8 cellular contexts compared by ENCODE assay signal in genomic region chr2:26764906-26765305, GRCh38. TPM values are rescaled to one million over a fixed set of nuclear protein-coding genes. Genes with fewer than 3 reads are reported as not detected.
DNase-seq lines count a peak whose midpoint lies in the region; ATAC-seq lines count a peak whose summit lies in the region.

No MANE protein-coding gene starts in this region.

- H3K36me3 Mint-ChIP-seq in activated T-helper 2 cell treated with anti-CD3 and anti-CD28 coated beads, Interferon-gamma antibody, Interleukin-2, Interleukin-4, amounts not matched to agents 10 μg/mL and 5 μg/mL and 100 μg/mL, durations not matched to agents 14 hours and 24 hours and 36 hours (ENCODE audit: low read depth), result peaks cover 4% of the 10 kb centered on the region
- H3K36me3 Mint-ChIP-seq in stimulated activated memory B cell treated with anti-CD40 and anti-IgM and Interleukin-4, amounts not matched to agents 10 μg/mL and 1 μg/mL and 100 μg/mL, for 72 hours, result no peaks in the 10 kb centered on the region

- peaks cover 23% of the 10 kb centered on the region for H3K4me1 Mint-ChIP-seq in activated T-helper 2 cell treated with anti-CD3 and anti-CD28 coated beads, Interferon-gamma antibody, Interleukin-2, Interleukin-4, amounts not matched to agents 10 μg/mL and 5 μg/mL and 100 μg/mL, durations not matched to agents 14 hours and 24 hours and 36 hours (ENCODE audit: low read depth)
- peaks cover 40% of the 10 kb centered on the region for H3K4me1 Mint-ChIP-seq in stimulated activated memory B cell treated with anti-CD40 and anti-IgM and Interleukin-4, amounts not matched to agents 10 μg/mL and 1 μg/mL and 100 μg/mL, for 72 hours

- no peaks in the 10 kb centered on the region for H3K9me3 Mint-ChIP-seq in activated T-helper 2 cell treated with anti-CD3 and anti-CD28 coated beads, Interferon-gamma antibody, Interleukin-2, Interleukin-4, amounts not matched to agents 10 μg/mL and 5 μg/mL and 100 μg/mL, durations not matched to agents 14 hours and 24 hours and 36 hours
- no peaks in the 10 kb centered on the region for H3K9me3 Mint-ChIP-seq in stimulated activated memory B cell treated with anti-CD40 and anti-IgM and Interleukin-4, amounts not matched to agents 10 μg/mL and 1 μg/mL and 100 μg/mL, for 72 hours

- no peak overlapping the region for H3K27ac ChIP-seq in HUES48 (ENCODE audit: low read depth, low read length)

- H3K27ac Mint-ChIP-seq in activated T-helper 2 cell treated with anti-CD3 and anti-CD28 coated beads, Interferon-gamma antibody, Interleukin-2, Interleukin-4, amounts not matched to agents 10 μg/mL and 5 μg/mL and 100 μg/mL, durations not matched to agents 14 hours and 24 hours and 36 hours, result peak overlapping the region; percentile 56
- peak overlapping the region; percentile 94 for H3K27ac Mint-ChIP-seq in stimulated activated memory B cell treated with anti-CD40 and anti-IgM and Interleukin-4, amounts not matched to agents 10 μg/mL and 1 μg/mL and 100 μg/mL, for 72 hours

- peak overlapping the region; percentile 75; the same call in 1 of the 2 replicates for H3K9ac ChIP-seq in HUES48 (ENCODE audit: low read depth, low read length)

- no peak for DNase-seq in activated T-helper 2 cell treated with anti-CD3 and anti-CD28 coated beads, Interferon-gamma antibody, Interleukin-2, Interleukin-4, amounts not matched to agents 10 μg/mL and 5 μg/mL and 100 μg/mL, durations not matched to agents 14 hours and 24 hours and 36 hours (ENCODE audit: low spot score)
- no peak for DNase-seq in NCI-H1092 (lab: John Stamatoyannopoulos, UW)
- no peak for DNase-seq in central memory CD4-positive, alpha-beta T cell

- H3K36me3 ChIP-seq in HUES48 (ENCODE audit: control insufficient read depth, insufficient read depth, low read length), result no peaks in the 10 kb centered on the region

- peak overlapping the region; percentile 90 for H3K4me3 Mint-ChIP-seq in activated T-helper 2 cell treated with anti-CD3 and anti-CD28 coated beads, Interferon-gamma antibody, Interleukin-2, Interleukin-4, amounts not matched to agents 10 μg/mL and 5 μg/mL and 100 μg/mL, durations not matched to agents 14 hours and 24 hours and 36 hours (ENCODE audit: low read depth)
- peak overlapping the region; percentile 96 for H3K4me3 Mint-ChIP-seq in stimulated activated memory B cell treated with anti-CD40 and anti-IgM and Interleukin-4, amounts not matched to agents 10 μg/mL and 1 μg/mL and 100 μg/mL, for 72 hours

- H3K4me3 ChIP-seq in HUES48 (ENCODE audit: low read depth, low read length) (peak overlapping the region; percentile 89), iPS-18c (ENCODE audit: insufficient read depth, low read depth, low read length) (peak overlapping the region; percentile 85; the same call in 1 of the 2 replicates)

- intact Hi-C loops in activated T-helper 2 cell treated with anti-CD3 and anti-CD28 coated beads, Interferon-gamma antibody, Interleukin-2, Interleukin-4, amounts not matched to agents 10 μg/mL and 5 μg/mL and 100 μg/mL, durations not matched to agents 14 hours and 24 hours and 36 hours (cut with micrococcal nuclease), result loop anchor here (1.0 kb wide), 1 partner anchor 20 kb away; no protein-coding TSS in a partner anchor

- peaks cover 3% of the 10 kb centered on the region for H3K27me3 Mint-ChIP-seq in activated T-helper 2 cell treated with anti-CD3 and anti-CD28 coated beads, Interferon-gamma antibody, Interleukin-2, Interleukin-4, amounts not matched to agents 10 μg/mL and 5 μg/mL and 100 μg/mL, durations not matched to agents 14 hours and 24 hours and 36 hours (ENCODE audit: low read depth)
- H3K27me3 Mint-ChIP-seq in stimulated activated memory B cell treated with anti-CD40 and anti-IgM and Interleukin-4, amounts not matched to agents 10 μg/mL and 1 μg/mL and 100 μg/mL, for 72 hours, result no peaks in the 10 kb centered on the region

- H3K27me3 ChIP-seq in HUES48 (ENCODE audit: control insufficient read depth, insufficient read depth, low read length), result no peaks in the 10 kb centered on the region

- ATAC-seq in stimulated activated memory B cell treated with anti-CD40 and anti-IgM and Interleukin-4, amounts not matched to agents 10 μg/mL and 1 μg/mL and 100 μg/mL, for 72 hours, result no peak
- no peak for ATAC-seq in HG02981 (IDR thresholded peaks at IDR 0.05; ENCODE audit: unreplicated experiment)
- ATAC-seq in HG03196 (IDR thresholded peaks at IDR 0.05; ENCODE audit: unreplicated experiment), result no peak

- H3K9me3 ChIP-seq in HUES48 (ENCODE audit: control insufficient read depth, insufficient read depth, low read length), result no peaks in the 10 kb centered on the region
- no peaks in the 10 kb centered on the region for H3K9me3 ChIP-seq in iPS-18c (ENCODE audit: control insufficient read depth, insufficient read depth, low read length)

- peaks cover 10% of the 10 kb centered on the region; the same call in 1 of the 2 replicates for H3K4me1 ChIP-seq in HUES48 (ENCODE audit: control insufficient read depth, insufficient read depth, low read length)

RNA-seq across cellular contexts. Expression of gene SLC35F6, which starts 0.8 kb away (rescaled TPM):
- total RNA-seq in activated T-helper 2 cell treated with anti-CD3 and anti-CD28 coated beads, Interferon-gamma antibody, Interleukin-2, Interleukin-4, amounts not matched to agents 10 μg/mL and 5 μg/mL and 100 μg/mL, durations not matched to agents 14 hours and 24 hours and 36 hours, result 11.1 and 11.8 TPM in 2 replicates

RNA-seq across cellular contexts. Expression of gene CENPA, which starts 20.9 kb away (rescaled TPM):
- total RNA-seq in activated T-helper 2 cell treated with anti-CD3 and anti-CD28 coated beads, Interferon-gamma antibody, Interleukin-2, Interleukin-4, amounts not matched to agents 10 μg/mL and 5 μg/mL and 100 μg/mL, durations not matched to agents 14 hours and 24 hours and 36 hours, result 24.3 and 27.3 TPM in 2 replicates
